In genomic region chr3:48186993-48187578, GRCh38 we compare ENCODE assay signal across 9 cellular contexts. TPM values are rescaled to one million over a fixed set of nuclear protein-coding genes. Genes with fewer than 3 reads are reported as not detected.
A peak's percentile ranks its signal among the peaks of the same experiment; 100 is the strongest.
DNase-seq lines count a peak whose midpoint lies in the region; ATAC-seq, FAIRE-seq and TF ChIP-seq lines count a peak whose summit lies in the region.
"Had no signal": no experiment of that assay in that cellular context is flagged by ENCODE, and none has a peak within 500 bp of the region (broad histone marks: within the 10 kb centered on the region; RNA-seq: fewer than 3 reads in every experiment).

No MANE protein-coding gene starts in this region.

- H3K4me3 ChIP-seq in keratinocyte (ENCODE audit: control insufficient read depth in 2 of 3, extremely low read depth in 1 of 3, insufficient read depth in 2 of 3, low read depth in 1 of 3, low read length in 3 of 3): peak overlapping the region; percentile 74 to 90 (median 81)
- H3K4me3 ChIP-seq in thymus (ENCODE audit: low read length): peak overlapping the region; percentile 69

- H3K9me3 Mint-ChIP-seq in activated CD4-positive, alpha-beta T cell treated with anti-CD3 and anti-CD28 coated beads, Interleukin-2, amount 10 ng/mL, durations not matched to agents 7 days and 5 days: no peaks in the 10 kb centered on the region
- no peaks in the 10 kb centered on the region for H3K9me3 Mint-ChIP-seq in activated naive CD4-positive, alpha-beta T cell treated with anti-CD3 and anti-CD28 coated beads, Interleukin-2, amount 50 U/mL, for 72 hours

- H3K27ac Mint-ChIP-seq in activated CD4-positive, alpha-beta T cell treated with anti-CD3 and anti-CD28 coated beads, Interleukin-2, amount 10 ng/mL, durations not matched to agents 7 days and 5 days: peak overlapping the region; percentile 85
- peak overlapping the region; percentile 77 to 98 for H3K27ac Mint-ChIP-seq in activated naive CD4-positive, alpha-beta T cell treated with anti-CD3 and anti-CD28 coated beads, Interleukin-2, amount 50 U/mL, for 72 hours

- H3K4me1 ChIP-seq in keratinocyte (ENCODE audit: control insufficient read depth, extremely low read depth, insufficient read depth, low read length) (peaks cover 23% of the 10 kb centered on the region), thymus (ENCODE audit: control insufficient read depth, insufficient read depth, low read length) (peaks cover 15% of the 10 kb centered on the region)

- POLR2A ChIA-PET in activated CD4-positive, alpha-beta T cell treated with anti-CD3 and anti-CD28 coated beads, Interleukin-2, amount 10 ng/mL, durations not matched to agents 7 days and 5 days (lab: Charles Lee): no interaction called here

- no peak for ATAC-seq in activated naive CD4-positive, alpha-beta T cell treated with anti-CD3 and anti-CD28 coated beads, Interleukin-2, amount 50 U/mL, for 72 hours
- ATAC-seq in GM18517 (IDR thresholded peaks at IDR 0.05; ENCODE audit: unreplicated experiment): no peak

- WGBS in thymus: 32% methylated on average over 14 of the region's 14 CpGs

- H3K27me3 ChIP-seq in keratinocyte (ENCODE audit: control insufficient read depth, extremely low read depth, insufficient read depth, low read length) (no peaks in the 10 kb centered on the region), thymus (ENCODE audit: control insufficient read depth, insufficient read depth) (no peaks in the 10 kb centered on the region)

- H3K9me3 ChIP-seq in keratinocyte (ENCODE audit: control insufficient read depth, low read depth, low read length) (no peaks in the 10 kb centered on the region), thymus (ENCODE audit: control insufficient read depth) (no peaks in the 10 kb centered on the region)

- peak overlapping the region; percentile 90 for H3K4me3 Mint-ChIP-seq in activated CD4-positive, alpha-beta T cell treated with anti-CD3 and anti-CD28 coated beads, Interleukin-2, amount 10 ng/mL, durations not matched to agents 7 days and 5 days

- peaks cover 41% of the 10 kb centered on the region for H3K36me3 Mint-ChIP-seq in activated CD4-positive, alpha-beta T cell treated with anti-CD3 and anti-CD28 coated beads, Interleukin-2, amount 10 ng/mL, durations not matched to agents 7 days and 5 days (ENCODE audit: low read depth)
- peaks cover 52 to 55% of the 10 kb centered on the region in 2 donors for H3K36me3 Mint-ChIP-seq in activated naive CD4-positive, alpha-beta T cell treated with anti-CD3 and anti-CD28 coated beads, Interleukin-2, amount 50 U/mL, for 72 hours

- H3K9ac ChIP-seq in keratinocyte (ENCODE audit: control insufficient read depth, extremely low read depth, insufficient read depth, low read length): peak overlapping the region; percentile 88

- peaks cover 4% of the 10 kb centered on the region for H3K9me1 ChIP-seq in keratinocyte (ENCODE audit: control insufficient read depth, extremely low read depth, insufficient read depth, low read length)

- no peaks in the 10 kb centered on the region for H3K27me3 Mint-ChIP-seq in activated CD4-positive, alpha-beta T cell treated with anti-CD3 and anti-CD28 coated beads, Interleukin-2, amount 10 ng/mL, durations not matched to agents 7 days and 5 days

- CTCF ChIA-PET in activated CD4-positive, alpha-beta T cell treated with anti-CD3 and anti-CD28 coated beads, Interleukin-2, amount 10 ng/mL, durations not matched to agents 7 days and 5 days (lab: Charles Lee): interaction anchor here (0.5 to 1.5 kb wide), 4 partner anchors 9 to 76 kb away, joined by 3 to 6 read pairs (median 3); no protein-coding TSS in a partner anchor

- no peak for FAIRE-seq in keratinocyte (lab: Jason Lieb, UNC)
- FAIRE-seq: endometrium had no signal

- peaks cover 39% of the 10 kb centered on the region for H3K4me1 Mint-ChIP-seq in activated CD4-positive, alpha-beta T cell treated with anti-CD3 and anti-CD28 coated beads, Interleukin-2, amount 10 ng/mL, durations not matched to agents 7 days and 5 days

- H4K20me1 ChIP-seq in keratinocyte (ENCODE audit: control insufficient read depth, extremely low read depth, insufficient read depth, low read length): no peaks in the 10 kb centered on the region

- no peak for TF ChIP-seq CTCF in keratinocyte (optimal IDR thresholded peaks at IDR 0.05 in 1 of 3, IDR thresholded peaks at IDR 0.05 in 1 of 3, conservative IDR thresholded peaks at IDR 0.05 in 1 of 3; ENCODE audit: extremely low read depth in 1 of 3, insufficient read depth in 2 of 3, low read length in 3 of 3)

- H3K27ac ChIP-seq in keratinocyte (ENCODE audit: control insufficient read depth, insufficient read depth, low read length): peak overlapping the region; percentile 53
- H3K27ac ChIP-seq in thymus (ENCODE audit: low read depth): no peak overlapping the region

- peak overlapping the region; percentile 92 for H2AFZ ChIP-seq in keratinocyte (ENCODE audit: control insufficient read depth, low read length)

- H3K4me2 ChIP-seq in keratinocyte (ENCODE audit: control insufficient read depth, extremely low read depth, insufficient read depth, low read depth, low read length): peak overlapping the region; percentile 98

- H3K79me2 ChIP-seq in keratinocyte (ENCODE audit: control insufficient read depth, insufficient read depth, low read length): peaks cover 23% of the 10 kb centered on the region

- DNase-seq in activated CD4-positive, alpha-beta T cell treated with anti-CD3 and anti-CD28 coated beads, Interleukin-2, amount 10 ng/mL, durations not matched to agents 7 days and 5 days: no peak
- DNase-seq in activated CD4-positive, alpha-beta T cell treated with anti-CD3 and anti-CD28 coated beads for 1 hour: no peak
- DNase-seq in activated naive CD4-positive, alpha-beta T cell treated with anti-CD3 and anti-CD28 coated beads, Interleukin-2, amount 50 U/mL, for 72 hours (ENCODE audit: low spot score in 2 of 2): no peak
- DNase-seq in keratinocyte (ENCODE audit: low read depth, low spot score) (no peak), NCI-H2171 (lab: John Stamatoyannopoulos, UW) (no peak)
- no peak for DNase-seq in effector CD8-positive, alpha-beta T cell (lab: John Stamatoyannopoulos, UW)

- dilution Hi-C loops in keratinocyte (cut with MboI; ENCODE audit: extremely low pct_ligation_motif_present, low sequenced_read_pairs): no loop called here

- peaks cover 0 to 14% of the 10 kb centered on the region in 2 experiments for H3K36me3 ChIP-seq in keratinocyte (ENCODE audit: control insufficient read depth in 2 of 2, extremely low read depth in 1 of 2, insufficient read depth in 2 of 2, low read length in 2 of 2)
- H3K36me3 ChIP-seq in thymus (ENCODE audit: control insufficient read depth, insufficient read depth): peaks cover 7% of the 10 kb centered on the region

RNA-seq across cellular contexts. Expression of gene CDC25A, which starts 1.1 kb away (rescaled TPM):
- 10 to 100 TPM; 23.4 to 23.5 TPM for total RNA-seq in activated CD4-positive, alpha-beta T cell treated with anti-CD3 and anti-CD28 coated beads, Interleukin-2, amount 10 ng/mL, durations not matched to agents 7 days and 5 days
- 10 to 100 TPM; 29.0 to 37.6 TPM for total RNA-seq in activated naive CD4-positive, alpha-beta T cell treated with anti-CD3 and anti-CD28 coated beads, Interleukin-2, amount 50 U/mL, for 72 hours
- polyA plus RNA-seq in keratinocyte (1.7 to 6.2 TPM (median 5.5 TPM) in 3 replicates), thymus (0.71 TPM)
- polyA plus RNA-seq in keratinocyte (2011; ENCODE audit: low read depth): 0.25 TPM
- 1.9 and 2.5 TPM in 2 replicates for polyA plus RNA-seq in keratinocyte (2011; cell fraction: cytosol; rRNA removed)
- polyA plus RNA-seq in keratinocyte (2011; cell fraction: nucleus; rRNA removed): 1.6 and 2.5 TPM in 2 replicates
- 0.37 and 7.6 TPM in 2 replicates for polyA plus RNA-seq in keratinocyte (2012; ENCODE audit: low replicate concordance)
- 4.0 to 5.6 TPM (median 5.2 TPM) in 3 replicates for polyA minus RNA-seq in keratinocyte
- 9.4 TPM for polyA minus RNA-seq in keratinocyte (2011; cell fraction: cytosol; rRNA and poly(A)+ RNA removed)
- polyA minus RNA-seq in keratinocyte (2011; cell fraction: nucleus; rRNA and poly(A)+ RNA removed): 1.2 and 1.6 TPM in 2 replicates

RNA-seq across cellular contexts. Expression of gene CAMP, which starts 36.2 kb away (rescaled TPM):
- total RNA-seq in activated CD4-positive, alpha-beta T cell treated with anti-CD3 and anti-CD28 coated beads, Interleukin-2, amount 10 ng/mL, durations not matched to agents 7 days and 5 days: not detected
- not detected for total RNA-seq in activated naive CD4-positive, alpha-beta T cell treated with anti-CD3 and anti-CD28 coated beads, Interleukin-2, amount 50 U/mL, for 72 hours
- polyA plus RNA-seq in keratinocyte (0.37 to 0.95 TPM (median 0.66 TPM) in 3 replicates), thymus (2.9 TPM)
- not detected for polyA plus RNA-seq in keratinocyte (2011; ENCODE audit: low read depth)
- polyA plus RNA-seq in keratinocyte (2011; cell fraction: cytosol; rRNA removed): 0.30 and 0.69 TPM in 2 replicates
- 0.37 TPM in 1 of 2 replicates, not detected in the other for polyA plus RNA-seq in keratinocyte (2011; cell fraction: nucleus; rRNA removed)
- 0.66 and 0.71 TPM in 2 replicates for polyA plus RNA-seq in keratinocyte (2012; ENCODE audit: low replicate concordance)
- polyA minus RNA-seq in keratinocyte: 0.53 TPM in 1 of 3 replicates, not detected in the others
- not detected for polyA minus RNA-seq in keratinocyte (2011; cell fraction: cytosol; rRNA and poly(A)+ RNA removed)
- not detected in 2 replicates for polyA minus RNA-seq in keratinocyte (2011; cell fraction: nucleus; rRNA and poly(A)+ RNA removed)

RNA-seq across cellular contexts. Expression of gene ZNF589, which starts 53.8 kb away (rescaled TPM):
- total RNA-seq in activated CD4-positive, alpha-beta T cell treated with anti-CD3 and anti-CD28 coated beads, Interleukin-2, amount 10 ng/mL, durations not matched to agents 7 days and 5 days: 10 to 100 TPM; 25.5 to 26.6 TPM
- total RNA-seq in activated naive CD4-positive, alpha-beta T cell treated with anti-CD3 and anti-CD28 coated beads, Interleukin-2, amount 50 U/mL, for 72 hours: 10 to 100 TPM; 24.2 to 58.3 TPM
- polyA plus RNA-seq in keratinocyte: 9.1 to 12.2 TPM (median 9.6 TPM) in 3 replicates
- 0.66 TPM for polyA plus RNA-seq in keratinocyte (2011; ENCODE audit: low read depth)
- 3.7 and 4.7 TPM in 2 replicates for polyA plus RNA-seq in keratinocyte (2011; cell fraction: cytosol; rRNA removed)
- polyA plus RNA-seq in keratinocyte (2011; cell fraction: nucleus; rRNA removed): 24.5 and 29.1 TPM in 2 replicates
- 3.8 and 8.4 TPM in 2 replicates for polyA plus RNA-seq in keratinocyte (2012; ENCODE audit: low replicate concordance)
- 4.5 to 13.7 TPM (median 4.7 TPM) in 3 replicates for polyA minus RNA-seq in keratinocyte
- polyA minus RNA-seq in keratinocyte (2011; cell fraction: cytosol; rRNA and poly(A)+ RNA removed): 0.77 TPM
- polyA minus RNA-seq in keratinocyte (2011; cell fraction: nucleus; rRNA and poly(A)+ RNA removed): 7.6 and 12.3 TPM in 2 replicates
- 13.7 TPM for polyA plus RNA-seq in thymus
